In the genomic region with DNA sequence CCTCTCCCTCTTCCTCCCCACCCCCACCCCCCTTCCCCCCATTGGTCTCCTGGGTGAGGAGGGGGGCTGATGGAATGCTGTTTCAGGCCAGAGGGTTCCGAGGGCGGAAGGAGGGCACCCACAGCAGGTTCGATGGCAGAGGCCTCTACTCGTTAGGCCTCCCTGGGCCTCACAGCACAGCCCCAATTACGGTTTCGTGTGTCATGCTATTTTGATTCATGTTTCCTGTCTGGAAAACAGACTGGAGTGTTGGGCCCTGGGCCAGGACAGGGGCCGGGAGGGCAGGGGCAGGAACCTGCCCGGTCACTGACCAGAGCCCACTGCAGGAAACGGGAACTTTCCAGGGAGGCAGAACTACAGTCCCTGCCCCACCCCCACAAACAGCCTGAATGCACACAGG, we compare ENCODE assay signal across 13 cellular contexts.
DNase-seq lines count a peak whose midpoint lies in the region; ATAC-seq lines count a peak whose summit lies in the region.
"Had no signal": no experiment of that assay in that cellular context is flagged by ENCODE, and none has a peak within 500 bp of the region (broad histone marks: within the 10 kb centered on the region; RNA-seq: fewer than 3 reads in every experiment).

No MANE protein-coding gene starts in this region.

- no peak overlapping the region for H2BK5ac ChIP-seq in neuronal stem cell (ENCODE audit: low read length)

- H2AK5ac ChIP-seq in neuronal stem cell (ENCODE audit: low read depth, low read length), result peak overlapping the region; percentile 6

- no peaks in the 10 kb centered on the region for H3K36me3 ChIP-seq in neuronal stem cell (replicated peaks in 1 of 2; ENCODE audit: control insufficient read depth in 2 of 2, insufficient read depth in 2 of 2, low read length in 2 of 2)
- H3K36me3 ChIP-seq: Peyer's patch had no signal

- H3K18ac ChIP-seq in neuronal stem cell (ENCODE audit: low read length), result peak overlapping the region; percentile 53

- H3K79me1 ChIP-seq in neuronal stem cell (ENCODE audit: low read depth, low read length), result peaks cover 2% of the 10 kb centered on the region

- H2BK12ac ChIP-seq in neuronal stem cell (ENCODE audit: low read length), result no peak overlapping the region

- H3K23ac ChIP-seq in neuronal stem cell (ENCODE audit: low read depth, low read length, poor library complexity), result peak overlapping the region; percentile 1

- H3K9me3 ChIP-seq in neuronal stem cell (replicated peaks in 1 of 2; ENCODE audit: control insufficient read depth in 2 of 2, insufficient read depth in 1 of 2, low read depth in 1 of 2, low read length in 2 of 2), result no peaks in the 10 kb centered on the region
- H3K9me3 ChIP-seq: Peyer's patch had no signal

- H3K27me3 ChIP-seq in neuronal stem cell (ENCODE audit: control insufficient read depth in 3 of 3, insufficient read depth in 3 of 3, low read depth in 1 of 3, low read length in 3 of 3), result no peaks in the 10 kb centered on the region
- H3K27me3 ChIP-seq: Peyer's patch had no signal

- H3K4me2 ChIP-seq in neuronal stem cell (ENCODE audit: insufficient read depth, low read length, poor library complexity, severe bottlenecking), result peak overlapping the region; percentile 11

- no peak overlapping the region for H4K91ac ChIP-seq in neuronal stem cell (ENCODE audit: low read depth, low read length, poor library complexity)

- ATAC-seq in HG03045 (IDR thresholded peaks at IDR 0.05; ENCODE audit: unreplicated experiment), result no peak
- no peak for ATAC-seq in GM19397 (IDR thresholded peaks at IDR 0.05; ENCODE audit: unreplicated experiment)

- peak overlapping the region; percentile 90 for H2AFZ ChIP-seq in neuronal stem cell (ENCODE audit: low read length)

- H3K9ac ChIP-seq in neuronal stem cell (ENCODE audit: low read depth, low read length, poor library complexity), result peak overlapping the region; percentile 51

- H2BK15ac ChIP-seq in neuronal stem cell (ENCODE audit: low read length), result peak overlapping the region; percentile 62

- no peak overlapping the region for H3K4me3 ChIP-seq in neuronal stem cell (ENCODE audit: low read length in 2 of 2)
- H3K4me3 ChIP-seq: Peyer's patch had no signal

- H2BK120ac ChIP-seq in neuronal stem cell (ENCODE audit: low read depth, low read length), result no peak overlapping the region

- H3K14ac ChIP-seq in neuronal stem cell (ENCODE audit: low read length), result no peak overlapping the region

- DNase-seq in EH (ENCODE audit: low read depth) (peak; percentile 68), RPMI7951 (ENCODE audit: low read depth) (peak; percentile 87), fibroblast of peridontal ligament (ENCODE audit: extremely low read depth) (peak; percentile 51), neuronal stem cell (ENCODE audit: low spot score) (no peak), middle frontal gyrus (ENCODE audit: extremely low spot score, low spot score) (no peak), HT-29 (ENCODE audit: low spot score) (no peak)
- DNase-seq: activated CD4-positive, CD25-positive, alpha-beta regulatory T cell treated with anti-CD3 and anti-CD28 coated beads, Interleukin-2, amount 50 U/mL, for 72 hours; activated effector memory CD4-positive, alpha-beta T cell treated with anti-CD3 and anti-CD28 coated beads, Interleukin-2, amount 50 U/mL, for 16 hours; C1 segment of cervical spinal cord; NCI-H1105; Peyer's patch had no signal

- H3K4me1 ChIP-seq in neuronal stem cell (ENCODE audit: control insufficient read depth in 2 of 2, insufficient read depth in 1 of 2, low read depth in 1 of 2, low read length in 2 of 2), result peaks cover 21 to 22% of the 10 kb centered on the region in 2 donors
- H3K4me1 ChIP-seq: Peyer's patch had no signal

- no CpG with 5 or more reads among the region's 9 CpGs for WGBS in neuronal stem cell (ENCODE audit: extremely low coverage in 2 of 2, insufficient read length in 2 of 2, insufficient replicate concordance in 1 of 2), 2 donors

- no peak overlapping the region for H4K8ac ChIP-seq in neuronal stem cell (ENCODE audit: low read depth, low read length)

- H3K27ac ChIP-seq in neuronal stem cell (replicated peaks; ENCODE audit: low read length), result no peak overlapping the region
- H3K27ac ChIP-seq: Peyer's patch had no signal

- no peak overlapping the region for H3K4ac ChIP-seq in neuronal stem cell (ENCODE audit: low read length)

Comparison
In these comparisons a context has a peak if more than half of its experiments do, and no peak if none do; other contexts are left out.
1. DNase-seq: peak in EH (single experiment), RPMI7951 (single experiment) and fibroblast of peridontal ligament (single experiment); none in neuronal stem cell (single experiment), middle frontal gyrus (single experiment) and HT-29 (single experiment).